Comparison of ENCODE assay signal across 1 cellular context in genomic region chr2:194289712-194290346, GRCh38.
TF ChIP-seq lines count a peak whose summit lies in the region.

No MANE protein-coding gene starts in this region.

TF ChIP-seq in GM23338, 12 proteins besides CTCF, POLR2A, EP300 and RAD21 (continued from another document):
- TF ChIP-seq REST (IDR thresholded peaks at IDR 0.05; ENCODE audit: unreplicated experiment) (no peak), EZH2phosphoT487 (IDR thresholded peaks at IDR 0.05; ENCODE audit: unreplicated experiment) (no peak), STAT1 (IDR thresholded peaks at IDR 0.05; ENCODE audit: unreplicated experiment) (no peak), ZNF462 (CRISPR knock-in tag; IDR thresholded peaks at IDR 0.05) (no peak), ZNF331 (CRISPR knock-in tag; IDR thresholded peaks at IDR 0.05; ENCODE audit: low read depth) (no peak), ZNF114 (CRISPR knock-in tag; IDR thresholded peaks at IDR 0.05) (no peak)
